In the genomic region with DNA sequence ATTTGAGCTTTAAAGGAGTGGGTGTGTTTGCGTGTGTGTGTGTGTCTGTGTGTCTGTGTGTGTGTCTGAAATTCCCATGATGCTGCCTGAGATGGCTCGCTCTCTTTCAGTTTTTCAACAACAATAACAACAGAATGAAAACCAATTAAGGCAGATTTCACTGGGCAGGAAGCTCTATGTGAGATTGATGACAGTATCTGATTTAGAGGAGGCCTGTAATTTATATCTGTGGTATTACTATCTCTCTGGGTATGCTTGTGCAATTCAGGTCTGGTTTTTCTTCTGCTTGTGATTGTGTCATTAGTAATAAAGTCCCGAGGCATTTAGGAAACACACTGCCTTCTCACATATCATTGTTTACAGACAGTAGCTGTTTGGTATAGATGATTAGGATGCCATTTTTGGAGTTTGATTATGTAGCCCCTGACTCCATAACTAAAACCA, we compare ENCODE assay signal across 2 cellular contexts.
TF ChIP-seq lines count a peak whose summit lies in the region.

No MANE protein-coding gene starts in this region.

TF ChIP-seq in GM23338, 12 proteins besides CTCF, POLR2A, EP300 and RAD21 (continued from another document):
- no peak for TF ChIP-seq EZH2 (IDR thresholded peaks at IDR 0.05; ENCODE audit: low read depth, unreplicated experiment)
- no peak for TF ChIP-seq CREB1 (CRISPR knock-in tag; IDR thresholded peaks at IDR 0.05; ENCODE audit: low read depth)
- TF ChIP-seq NANOG (IDR thresholded peaks at IDR 0.05; ENCODE audit: borderline replicate concordance) = no peak
- TF ChIP-seq, protein P1, sequence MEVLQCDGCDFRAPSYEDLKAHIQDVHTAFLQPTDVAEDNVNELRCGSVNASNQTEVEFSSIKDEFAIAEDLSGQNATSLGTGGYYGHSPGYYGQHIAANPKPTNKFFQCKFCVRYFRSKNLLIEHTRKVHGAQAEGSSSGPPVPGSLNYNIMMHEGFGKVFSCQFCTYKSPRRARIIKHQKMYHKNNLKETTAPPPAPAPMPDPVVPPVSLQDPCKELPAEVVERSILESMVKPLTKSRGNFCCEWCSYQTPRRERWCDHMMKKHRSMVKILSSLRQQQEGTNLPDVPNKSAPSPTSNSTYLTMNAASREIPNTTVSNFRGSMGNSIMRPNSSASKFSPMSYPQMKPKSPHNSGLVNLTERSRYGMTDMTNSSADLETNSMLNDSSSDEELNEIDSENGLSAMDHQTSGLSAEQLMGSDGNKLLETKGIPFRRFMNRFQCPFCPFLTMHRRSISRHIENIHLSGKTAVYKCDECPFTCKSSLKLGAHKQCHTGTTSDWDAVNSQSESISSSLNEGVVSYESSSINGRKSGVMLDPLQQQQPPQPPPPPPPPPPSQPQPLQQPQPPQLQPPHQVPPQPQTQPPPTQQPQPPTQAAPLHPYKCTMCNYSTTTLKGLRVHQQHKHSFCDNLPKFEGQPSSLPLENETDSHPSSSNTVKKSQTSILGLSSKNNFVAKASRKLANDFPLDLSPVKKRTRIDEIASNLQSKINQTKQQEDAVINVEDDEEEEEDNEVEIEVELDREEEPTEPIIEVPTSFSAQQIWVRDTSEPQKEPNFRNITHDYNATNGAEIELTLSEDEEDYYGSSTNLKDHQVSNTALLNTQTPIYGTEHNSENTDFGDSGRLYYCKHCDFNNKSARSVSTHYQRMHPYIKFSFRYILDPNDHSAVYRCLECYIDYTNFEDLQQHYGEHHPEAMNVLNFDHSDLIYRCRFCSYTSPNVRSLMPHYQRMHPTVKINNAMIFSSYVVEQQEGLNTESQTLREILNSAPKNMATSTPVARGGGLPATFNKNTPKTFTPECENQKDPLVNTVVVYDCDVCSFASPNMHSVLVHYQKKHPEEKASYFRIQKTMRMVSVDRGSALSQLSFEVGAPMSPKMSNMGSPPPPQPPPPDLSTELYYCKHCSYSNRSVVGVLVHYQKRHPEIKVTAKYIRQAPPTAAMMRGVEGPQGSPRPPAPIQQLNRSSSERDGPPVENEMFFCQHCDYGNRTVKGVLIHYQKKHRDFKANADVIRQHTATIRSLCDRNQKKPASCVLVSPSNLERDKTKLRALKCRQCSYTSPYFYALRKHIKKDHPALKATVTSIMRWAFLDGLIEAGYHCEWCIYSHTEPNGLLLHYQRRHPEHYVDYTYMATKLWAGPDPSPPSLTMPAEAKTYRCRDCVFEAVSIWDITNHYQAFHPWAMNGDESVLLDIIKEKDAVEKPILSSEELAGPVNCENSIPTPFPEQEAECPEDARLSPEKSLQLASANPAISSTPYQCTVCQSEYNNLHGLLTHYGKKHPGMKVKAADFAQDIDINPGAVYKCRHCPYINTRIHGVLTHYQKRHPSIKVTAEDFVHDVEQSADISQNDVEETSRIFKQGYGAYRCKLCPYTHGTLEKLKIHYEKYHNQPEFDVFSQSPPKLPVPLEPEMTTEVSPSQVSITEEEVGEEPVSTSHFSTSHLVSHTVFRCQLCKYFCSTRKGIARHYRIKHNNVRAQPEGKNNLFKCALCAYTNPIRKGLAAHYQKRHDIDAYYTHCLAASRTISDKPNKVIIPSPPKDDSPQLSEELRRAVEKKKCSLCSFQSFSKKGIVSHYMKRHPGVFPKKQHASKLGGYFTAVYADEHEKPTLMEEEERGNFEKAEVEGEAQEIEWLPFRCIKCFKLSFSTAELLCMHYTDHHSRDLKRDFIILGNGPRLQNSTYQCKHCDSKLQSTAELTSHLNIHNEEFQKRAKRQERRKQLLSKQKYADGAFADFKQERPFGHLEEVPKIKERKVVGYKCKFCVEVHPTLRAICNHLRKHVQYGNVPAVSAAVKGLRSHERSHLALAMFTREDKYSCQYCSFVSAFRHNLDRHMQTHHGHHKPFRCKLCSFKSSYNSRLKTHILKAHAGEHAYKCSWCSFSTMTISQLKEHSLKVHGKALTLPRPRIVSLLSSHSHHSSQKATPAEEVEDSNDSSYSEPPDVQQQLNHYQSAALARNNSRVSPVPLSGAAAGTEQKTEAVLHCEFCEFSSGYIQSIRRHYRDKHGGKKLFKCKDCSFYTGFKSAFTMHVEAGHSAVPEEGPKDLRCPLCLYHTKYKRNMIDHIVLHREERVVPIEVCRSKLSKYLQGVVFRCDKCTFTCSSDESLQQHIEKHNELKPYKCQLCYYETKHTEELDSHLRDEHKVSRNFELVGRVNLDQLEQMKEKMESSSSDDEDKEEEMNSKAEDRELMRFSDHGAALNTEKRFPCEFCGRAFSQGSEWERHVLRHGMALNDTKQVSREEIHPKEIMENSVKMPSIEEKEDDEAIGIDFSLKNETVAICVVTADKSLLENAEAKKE (CRISPR knock-in tag; IDR thresholded peaks at IDR 0.05) = no peak
- no peak for TF ChIP-seq ZNF331 (CRISPR knock-in tag; IDR thresholded peaks at IDR 0.05; ENCODE audit: low read depth)

TF ChIP-seq in WTC11, 78 proteins besides CTCF, POLR2A, EP300 and RAD21 (continued from another document):
- TF ChIP-seq, protein P2, sequence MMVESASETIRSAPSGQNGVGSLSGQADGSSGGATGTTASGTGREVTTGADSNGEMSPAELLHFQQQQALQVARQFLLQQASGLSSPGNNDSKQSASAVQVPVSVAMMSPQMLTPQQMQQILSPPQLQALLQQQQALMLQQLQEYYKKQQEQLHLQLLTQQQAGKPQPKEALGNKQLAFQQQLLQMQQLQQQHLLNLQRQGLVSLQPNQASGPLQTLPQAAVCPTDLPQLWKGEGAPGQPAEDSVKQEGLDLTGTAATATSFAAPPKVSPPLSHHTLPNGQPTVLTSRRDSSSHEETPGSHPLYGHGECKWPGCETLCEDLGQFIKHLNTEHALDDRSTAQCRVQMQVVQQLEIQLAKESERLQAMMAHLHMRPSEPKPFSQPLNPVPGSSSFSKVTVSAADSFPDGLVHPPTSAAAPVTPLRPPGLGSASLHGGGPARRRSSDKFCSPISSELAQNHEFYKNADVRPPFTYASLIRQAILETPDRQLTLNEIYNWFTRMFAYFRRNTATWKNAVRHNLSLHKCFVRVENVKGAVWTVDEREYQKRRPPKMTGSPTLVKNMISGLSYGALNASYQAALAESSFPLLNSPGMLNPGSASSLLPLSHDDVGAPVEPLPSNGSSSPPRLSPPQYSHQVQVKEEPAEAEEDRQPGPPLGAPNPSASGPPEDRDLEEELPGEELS (CRISPR knock-in tag; IDR thresholded peaks at IDR 0.05) = no peak
- TF ChIP-seq, protein P3, sequence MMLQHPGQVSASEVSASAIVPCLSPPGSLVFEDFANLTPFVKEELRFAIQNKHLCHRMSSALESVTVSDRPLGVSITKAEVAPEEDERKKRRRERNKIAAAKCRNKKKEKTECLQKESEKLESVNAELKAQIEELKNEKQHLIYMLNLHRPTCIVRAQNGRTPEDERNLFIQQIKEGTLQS (CRISPR knock-in tag; conservative IDR thresholded peaks at IDR 0.05) = no peak
